In genomic region chr19:47158879-47159509, GRCh38 we compare ENCODE assay signal across 7 cellular contexts. TPM values are rescaled to one million over a fixed set of nuclear protein-coding genes. Genes with fewer than 3 reads are reported as not detected.
DNase-seq lines count a peak whose midpoint lies in the region; ATAC-seq and TF ChIP-seq lines count a peak whose summit lies in the region.

No MANE protein-coding gene starts in this region.

- WGBS in suprapubic skin: 65% methylated on average over 7 of the region's 7 CpGs

- TF ChIP-seq EP300 in suprapubic skin (IDR thresholded peaks at IDR 0.05): no peak

- peaks cover 62% of the 10 kb centered on the region for H3K4me1 Mint-ChIP-seq in activated naive CD8-positive, alpha-beta T cell treated with anti-CD3 and anti-CD28 coated beads for 36 hours

- H3K4me3 ChIP-seq in OCI-LY3 (ENCODE audit: low read length) (no peak overlapping the region), lower lobe of right lung (no peak overlapping the region), suprapubic skin (no peak overlapping the region)

- intact Hi-C loops in lower lobe of right lung (cut with DNase I): loop anchor here (10.0 kb wide), 1 partner anchor 46 kb away; no protein-coding TSS in a partner anchor

- no peak overlapping the region for H3K9ac ChIP-seq in OCI-LY3 (ENCODE audit: low read length)

- H3K36me3 ChIP-seq in OCI-LY3 (replicated peaks; ENCODE audit: low read depth, low read length): peaks cover 53% of the 10 kb centered on the region
- peaks cover 42% of the 10 kb centered on the region for H3K36me3 ChIP-seq in lower lobe of right lung
- peaks cover 21% of the 10 kb centered on the region for H3K36me3 ChIP-seq in suprapubic skin

- DNase-seq in activated naive CD8-positive, alpha-beta T cell treated with anti-CD3 and anti-CD28 coated beads for 36 hours: peak; percentile 52
- DNase-seq in lower lobe of right lung (no peak), suprapubic skin (ENCODE audit: low spot score in 2 of 2) (no peak)

- H3K79me2 ChIP-seq in OCI-LY3 (ENCODE audit: low read length): peaks cover 59% of the 10 kb centered on the region

- peak overlapping the region; percentile 65 for H3K4me3 Mint-ChIP-seq in activated naive CD8-positive, alpha-beta T cell treated with anti-CD3 and anti-CD28 coated beads for 36 hours

- H3K27ac ChIP-seq in OCI-LY3 (ENCODE audit: low read length): peak overlapping the region; percentile 17; the same call in 1 of the 2 replicates
- H3K27ac ChIP-seq in lower lobe of right lung: peak overlapping the region; percentile 77
- H3K27ac ChIP-seq in suprapubic skin: peak overlapping the region; percentile 81

- no peak for TF ChIP-seq POLR2A in suprapubic skin (IDR thresholded peaks at IDR 0.05)

- ATAC-seq in lower lobe of right lung: peak in 1 of 2 donors; percentile 35
- no peak for ATAC-seq in HG03354 (IDR thresholded peaks at IDR 0.05; ENCODE audit: poor library complexity, severe bottlenecking, unreplicated experiment)
- no peak for ATAC-seq in GM18861 (IDR thresholded peaks at IDR 0.05; ENCODE audit: unreplicated experiment)
- no peak for ATAC-seq in HG03095 (IDR thresholded peaks at IDR 0.05; ENCODE audit: unreplicated experiment)

- H3K36me3 Mint-ChIP-seq in activated naive CD8-positive, alpha-beta T cell treated with anti-CD3 and anti-CD28 coated beads for 36 hours: peaks cover 50% of the 10 kb centered on the region

- H3K9me3 ChIP-seq in OCI-LY3 (ENCODE audit: insufficient read depth, low read length) (no peaks in the 10 kb centered on the region), lower lobe of right lung (no peaks in the 10 kb centered on the region), suprapubic skin (no peaks in the 10 kb centered on the region)

- peaks cover 8% of the 10 kb centered on the region; the same call in 1 of the 2 replicates for H4K20me1 ChIP-seq in OCI-LY3 (ENCODE audit: insufficient read depth, low read length)

- H3K9me3 Mint-ChIP-seq in activated naive CD8-positive, alpha-beta T cell treated with anti-CD3 and anti-CD28 coated beads for 36 hours: no peaks in the 10 kb centered on the region

- H3K27me3 ChIP-seq in OCI-LY3 (ENCODE audit: low read depth, low read length) (no peaks in the 10 kb centered on the region), lower lobe of right lung (ENCODE audit: low read depth) (no peaks in the 10 kb centered on the region), suprapubic skin (no peaks in the 10 kb centered on the region)

- TF ChIP-seq CTCF in OCI-LY3 (IDR thresholded peaks at IDR 0.05; ENCODE audit: low read depth, low read length) (no peak), lower lobe of right lung (IDR thresholded peaks at IDR 0.05) (no peak), suprapubic skin (IDR thresholded peaks at IDR 0.05) (no peak)

- H3K27me3 Mint-ChIP-seq in activated naive CD8-positive, alpha-beta T cell treated with anti-CD3 and anti-CD28 coated beads for 36 hours: no peaks in the 10 kb centered on the region

- peak overlapping the region; percentile 93 for H3K27ac Mint-ChIP-seq in activated naive CD8-positive, alpha-beta T cell treated with anti-CD3 and anti-CD28 coated beads for 36 hours

- H3K4me2 ChIP-seq in OCI-LY3 (ENCODE audit: low read length): no peak overlapping the region

- H2AFZ ChIP-seq in OCI-LY3 (ENCODE audit: low read depth, low read length): no peak overlapping the region

- H3K4me1 ChIP-seq in OCI-LY3 (ENCODE audit: low read length) (peaks cover 27% of the 10 kb centered on the region), lower lobe of right lung (peaks cover 57% of the 10 kb centered on the region), suprapubic skin (peaks cover 57% of the 10 kb centered on the region)

RNA-seq across cellular contexts. Expression of gene SAE1, which starts 28.4 kb away (rescaled TPM):
- 100 to 1,000 TPM; 141 to 149 TPM for total RNA-seq in activated naive CD8-positive, alpha-beta T cell treated with anti-CD3 and anti-CD28 coated beads for 36 hours
- 49.9 TPM for total RNA-seq in lower lobe of right lung
- total RNA-seq in suprapubic skin: 10 to 100 TPM; 22.4 to 51.9 (median 44.7) TPM

RNA-seq across cellular contexts. Expression of gene ZC3H4, which starts 45.4 kb away (rescaled TPM):
- 100 to 1,000 TPM; 103 to 110 TPM for total RNA-seq in activated naive CD8-positive, alpha-beta T cell treated with anti-CD3 and anti-CD28 coated beads for 36 hours
- total RNA-seq in lower lobe of right lung (49.3 TPM), suprapubic skin (10 to 100 TPM; 24.2 to 42.8 (median 31.7) TPM)

Comparison
In these comparisons a context has a peak if more than half of its experiments do, and no peak if none do; other contexts are left out.
1. H3K27ac ChIP-seq: peak in every context shown above with its lines; median percentile 81 in suprapubic skin; 77 in lower lobe of right lung; 17 in OCI-LY3.